ENCODE assay signal across 7 cellular contexts in genomic region chr19:6740589-6741348, GRCh38. TPM values are rescaled to one million over a fixed set of nuclear protein-coding genes. Genes with fewer than 3 reads are reported as not detected.
DNase-seq lines count a peak whose midpoint lies in the region; ATAC-seq and TF ChIP-seq lines count a peak whose summit lies in the region.

No MANE protein-coding gene starts in this region.

- H3K4me1 ChIP-seq in OCI-LY1 (ENCODE audit: insufficient read depth, low read length, severe bottlenecking) (peaks cover 39% of the 10 kb centered on the region), mammary epithelial cell (ENCODE audit: insufficient read depth, low read length) (peaks cover 48% of the 10 kb centered on the region), stomach (peaks cover 51 to 89% (median 76%) of the 10 kb centered on the region in 4 donors)

- peak overlapping the region; percentile 96 for H3K4me2 ChIP-seq in OCI-LY1 (ENCODE audit: low read length)
- peak overlapping the region; percentile 92 for H3K4me2 ChIP-seq in mammary epithelial cell (ENCODE audit: insufficient read depth, low read depth, low read length)

- H3K27ac ChIP-seq in OCI-LY1 (ENCODE audit: low read depth, low read length, poor library complexity, severe bottlenecking), result peak overlapping the region; percentile 85
- H3K27ac ChIP-seq in mammary epithelial cell (ENCODE audit: insufficient read depth, low read depth, low read length), result peak overlapping the region; percentile 75
- peak overlapping the region; percentile 66 to 98 (median 93) for H3K27ac ChIP-seq in stomach

- no peak for TF ChIP-seq EP300 in stomach (IDR thresholded peaks at IDR 0.05)

- no peak for ATAC-seq in GM18505 (IDR thresholded peaks at IDR 0.05; ENCODE audit: unreplicated experiment)
- ATAC-seq in left colon, result no peak
- no peak for ATAC-seq in GM19455 (IDR thresholded peaks at IDR 0.05; ENCODE audit: unreplicated experiment)
- no peak for ATAC-seq in HG03159 (IDR thresholded peaks at IDR 0.05; ENCODE audit: unreplicated experiment)

- H3K36me3 ChIP-seq in OCI-LY1 (ENCODE audit: insufficient read depth, low read length) (peaks cover 32% of the 10 kb centered on the region; the same call in 1 of the 2 replicates), mammary epithelial cell (ENCODE audit: insufficient read depth, low read length) (peaks cover 2% of the 10 kb centered on the region), stomach (peaks cover 10 to 26% (median 25%) of the 10 kb centered on the region in 4 donors)

- DNase-seq in mammary epithelial cell (peak; percentile 35), left colon (peak; percentile 69 to 73), stomach (peak; percentile 45)

- H3K9ac ChIP-seq in OCI-LY1 (ENCODE audit: low read length), result peak overlapping the region; percentile 81
- H3K9ac ChIP-seq in mammary epithelial cell (ENCODE audit: insufficient read depth, low read length), result peak overlapping the region; percentile 83

- H3K9me3 ChIP-seq in OCI-LY1 (ENCODE audit: low read length) (no peaks in the 10 kb centered on the region), mammary epithelial cell (replicated peaks; ENCODE audit: insufficient read depth, low read length) (no peaks in the 10 kb centered on the region), stomach (no peaks in the 10 kb centered on the region)

- peaks cover 7% of the 10 kb centered on the region; the same call in 1 of the 2 replicates for H3F3A ChIP-seq in OCI-LY1 (ENCODE audit: insufficient read depth, low read length)

- TF ChIP-seq CTCF in OCI-LY1 (IDR thresholded peaks at IDR 0.05; ENCODE audit: low read length) (no peak), mammary epithelial cell (conservative IDR thresholded peaks at IDR 0.05 in 1 of 2, IDR thresholded peaks at IDR 0.05 in 1 of 2; ENCODE audit: extremely low read depth in 1 of 2, insufficient read depth in 1 of 2, low read depth in 1 of 2, low read length in 2 of 2) (no peak), stomach (IDR thresholded peaks at IDR 0.05) (no peak)

- dilution Hi-C loops in mammary epithelial cell (cut with HindIII; ENCODE audit: low sequenced_read_pairs), result no loop called here

- H3K79me2 ChIP-seq in OCI-LY1 (ENCODE audit: insufficient read depth, low read length) (no peaks in the 10 kb centered on the region), mammary epithelial cell (ENCODE audit: insufficient read depth, low read length) (peaks cover 43% of the 10 kb centered on the region)

- H3K27me3 ChIP-seq in OCI-LY1 (ENCODE audit: insufficient read depth, low read length), result no peaks in the 10 kb centered on the region
- no peaks in the 10 kb centered on the region for H3K27me3 ChIP-seq in mammary epithelial cell (ENCODE audit: insufficient read depth, low read length)
- no peaks in the 10 kb centered on the region for H3K27me3 ChIP-seq in stomach

- intact Hi-C loops in mammary epithelial cell (cut with micrococcal nuclease), result no loop called here
- intact Hi-C loops in left colon (cut with DNase I, micrococcal nuclease), result loop anchor here in 1 of 2 donors (10.0 kb wide), 1 partner anchor 114 kb away; no protein-coding TSS in a partner anchor
- intact Hi-C loops in stomach (cut with DNase I; ENCODE audit: low total_unique reads), result no loop called here

- in situ Hi-C loops in mammary epithelial cell (cut with MboI; ENCODE audit: low sequenced_read_pairs in 2 of 2), result no loop called here

- H3K4me3 ChIP-seq in OCI-LY1 (ENCODE audit: low read depth, low read length, poor library complexity, severe bottlenecking) (peak overlapping the region; percentile 89), mammary epithelial cell (replicated peaks in 1 of 3; ENCODE audit: insufficient read depth in 1 of 3, low read depth in 2 of 3, low read length in 3 of 3) (peak overlapping the region; percentile 87 to 95 (median 92)), stomach (peak overlapping the region; percentile 71 to 87 (median 78))

- TF ChIP-seq POLR2A in GM18505 (IDR thresholded peaks at IDR 0.05; ENCODE audit: borderline replicate concordance, extremely low read depth, insufficient read depth, insufficient read length) (peak; percentile 22), stomach (IDR thresholded peaks at IDR 0.05) (no peak)

- no peaks in the 10 kb centered on the region for H3K9me2 ChIP-seq in OCI-LY1 (ENCODE audit: low read depth, low read length)

- 5% methylated on average over 12 of the region's 46 CpGs for WGBS in mammary epithelial cell (ENCODE audit: low coverage, missing lambda C conversion rate)
- WGBS in stomach, 5 donors, result 0 to 7% (median 1%) methylated on average over 28 to 46 of the region's 46 CpGs

- H2AFZ ChIP-seq in OCI-LY1 (ENCODE audit: low read length), result no peak overlapping the region
- peak overlapping the region; percentile 59 for H2AFZ ChIP-seq in mammary epithelial cell (ENCODE audit: low read depth, low read length)

- CTCF ChIA-PET in mammary epithelial cell (lab: Charles Lee; ENCODE audit: low non-redundant PET), result no interaction called here

- H4K20me1 ChIP-seq in OCI-LY1 (ENCODE audit: insufficient read depth, low read length), result no peaks in the 10 kb centered on the region
- H4K20me1 ChIP-seq in mammary epithelial cell (ENCODE audit: insufficient read depth, low read length), result no peaks in the 10 kb centered on the region

- BruUV-seq in mammary epithelial cell (replicated peaks; lab: Mats Ljungman, UMichigan), result no TSS peak

RNA-seq across cellular contexts. Expression of gene TRIP10, which starts 1.3 kb away (rescaled TPM):
- total RNA-seq in mammary epithelial cell (10 to 100 TPM; 45.0 to 73.3 TPM), left colon (10 to 100 TPM; 73.6 to 73.9 TPM), stomach (10 to 100 TPM; 30.1 to 91.5 (median 86.9) TPM)
- polyA plus RNA-seq in mammary epithelial cell (46.8 TPM), stomach (100 to 1,000 TPM in 1 of 3 donors, 10 to 100 TPM in 2; 44.9 to 111 (median 46.8) TPM)
- polyA minus RNA-seq in mammary epithelial cell, result 28.9 TPM

RNA-seq across cellular contexts. Expression of gene GPR108, which starts 3.4 kb away (rescaled TPM):
- total RNA-seq in mammary epithelial cell (10 to 100 TPM; 50.2 to 95.9 TPM), left colon (100 to 1,000 TPM; 124 to 128 TPM), stomach (10 to 100 TPM; 28.1 to 78.6 (median 54.2) TPM)
- polyA plus RNA-seq in mammary epithelial cell (75.9 TPM), stomach (100 to 1,000 TPM in 1 of 3 donors, 10 to 100 TPM in 2; 59.9 to 132 (median 64.4) TPM)
- 230 TPM for polyA minus RNA-seq in mammary epithelial cell

RNA-seq across cellular contexts. Expression of gene C3, which starts 20.3 kb away (rescaled TPM):
- total RNA-seq in mammary epithelial cell, result 100 to 1,000 TPM in 1 of 2 donors, 10 to 100 TPM in 1; 20.5 to 122 TPM
- polyA plus RNA-seq in mammary epithelial cell, result 142 TPM
- polyA minus RNA-seq in mammary epithelial cell, result 403 TPM
- 100 to 1,000 TPM in 1 of 2 donors, 10 to 100 TPM in 1; 49.0 to 162 TPM for total RNA-seq in left colon
- 1,000 to 10,000 TPM in 1 of 5 donors, 100 to 1,000 TPM in 2, 10 to 100 TPM in 2; 35.3 to 1,672 (median 430) TPM for total RNA-seq in stomach
- 100 to 1,000 TPM in 1 of 3 donors, 10 to 100 TPM in 2; 22.8 to 367 (median 75.0) TPM for polyA plus RNA-seq in stomach

RNA-seq across cellular contexts. Expression of gene SH2D3A, which starts 26.5 kb away (rescaled TPM):
- total RNA-seq in mammary epithelial cell (10 to 100 TPM; 59.0 to 95.1 TPM), left colon (10 to 100 TPM; 46.7 to 52.1 TPM), stomach (10 to 100 TPM in 4 of 5 donors, 1 to 10 TPM in 1; 8.8 to 71.3 (median 43.0) TPM)
- polyA plus RNA-seq in mammary epithelial cell (31.9 TPM), stomach (10 to 100 TPM; 19.9 to 23.6 (median 20.2) TPM)
- 31.9 TPM for polyA minus RNA-seq in mammary epithelial cell

RNA-seq across cellular contexts. Expression of gene VAV1, which starts 31.7 kb away (rescaled TPM):
- total RNA-seq in mammary epithelial cell (under 1 TPM; 0.17 to 0.96 TPM), left colon (1 to 10 TPM; 8.2 to 8.5 TPM), stomach (100 to 1,000 TPM in 1 of 5 donors, 1 to 10 TPM in 4; 2.2 to 130 (median 4.4) TPM)
- polyA plus RNA-seq in mammary epithelial cell (not detected), stomach (1 to 10 TPM; 1.7 to 3.7 (median 3.6) TPM)
- not detected for polyA minus RNA-seq in mammary epithelial cell
